ENCODE assay signal across 27 cellular contexts in genomic region chr17:64172510-64172909, GRCh38. TPM values are rescaled to one million over a fixed set of nuclear protein-coding genes. Genes with fewer than 3 reads are reported as not detected.
A peak's percentile ranks its signal among the peaks of the same experiment; 100 is the strongest.
DNase-seq lines count a peak whose midpoint lies in the region; ATAC-seq and TF ChIP-seq lines count a peak whose summit lies in the region.
"Had no signal": no experiment of that assay in that cellular context is flagged by ENCODE, and none has a peak within 500 bp of the region (broad histone marks: within the 10 kb centered on the region; RNA-seq: fewer than 3 reads in every experiment).

No MANE protein-coding gene starts in this region.

- H3K27ac Mint-ChIP-seq in CD14-positive monocyte = peak overlapping the region in 5 of 7 donors; percentile 13 to 78 (median 47)
- H3K27ac Mint-ChIP-seq: activated CD4-positive, alpha-beta memory T cell treated with anti-CD3 and anti-CD28 coated beads, Interleukin-2, amount 10 ng/mL, durations not matched to agents 7 days and 5 days; activated naive CD4-positive, alpha-beta T cell treated with anti-CD3 and anti-CD28 coated beads for 36 hours; memory B cell; neural progenitor cell had no signal

- intact Hi-C loops in CD14-positive monocyte (cut with micrococcal nuclease) = no loop called here

- peaks cover 0 to 2% (median 0%) of the 10 kb centered on the region in 3 donors for H3K27me3 Mint-ChIP-seq in CD14-positive monocyte (ENCODE audit: low read depth in 3 of 3)
- H3K27me3 Mint-ChIP-seq: activated CD4-positive, alpha-beta memory T cell treated with anti-CD3 and anti-CD28 coated beads, Interleukin-2, amount 10 ng/mL, durations not matched to agents 7 days and 5 days; memory B cell had no signal

- peaks cover 0 to 1% (median 0%) of the 10 kb centered on the region in 7 donors for H3K9me3 Mint-ChIP-seq in CD14-positive monocyte
- H3K9me3 Mint-ChIP-seq: activated CD4-positive, alpha-beta memory T cell treated with anti-CD3 and anti-CD28 coated beads, Interleukin-2, amount 10 ng/mL, durations not matched to agents 7 days and 5 days; activated naive CD4-positive, alpha-beta T cell treated with anti-CD3 and anti-CD28 coated beads for 36 hours; memory B cell; neural progenitor cell had no signal

- DNase-seq in CD14-positive monocyte (ENCODE audit: low spot score) = no peak
- DNase-seq in CMK (ENCODE audit: low read depth) = peak; percentile 25
- DNase-seq in choroid plexus epithelial cell (ENCODE audit: low read depth) = no peak
- DNase-seq in lung microvascular endothelial cell (ENCODE audit: low read depth in 2 of 2) = peak; percentile 66 to 87
- DNase-seq in DMS53 (lab: John Stamatoyannopoulos, UW) = no peak
- no peak for DNase-seq in NCI-H2081 (lab: John Stamatoyannopoulos, UW)
- DNase-seq: activated CD4-positive, alpha-beta memory T cell treated with anti-CD3 and anti-CD28 coated beads, Interleukin-2, amount 10 ng/mL, durations not matched to agents 7 days and 5 days; activated CD4-positive, CD25-positive, alpha-beta regulatory T cell; activated CD8-positive, alpha-beta memory T cell treated with anti-CD3 and anti-CD28 coated beads, Interleukin-2, amount 50 U/mL, for 4 hours; activated naive CD4-positive, alpha-beta T cell treated with anti-CD3 and anti-CD28 coated beads for 36 hours; Calu3; central memory CD4-positive, alpha-beta T cell; HCEC 1CT; left colon; NCI-H1436; NCI-H226; posterior cingulate gyrus; SHP77; sigmoid colon; stimulated activated CD4-positive, alpha-beta T cell treated with anti-CD3 and anti-CD28 coated beads, Interleukin-4, amount 100 ng/mL, for 4 hours; T-helper 9 cell; tibial artery had no signal

- no peak overlapping the region for H3K4me3 ChIP-seq in choroid plexus epithelial cell (ENCODE audit: low read depth, low read length)
- H3K4me3 ChIP-seq: gastroesophageal sphincter, neural progenitor cell, sigmoid colon, tibial artery had no signal

- TF ChIP-seq CTCF in CD14-positive monocyte (IDR thresholded peaks at IDR 0.05) (no peak), choroid plexus epithelial cell (conservative IDR thresholded peaks at IDR 0.05; ENCODE audit: low read depth, low read length) (peak; percentile 25)

- H3K4me3 Mint-ChIP-seq in CD14-positive monocyte = no peak overlapping the region
- H3K4me3 Mint-ChIP-seq: activated CD4-positive, alpha-beta memory T cell treated with anti-CD3 and anti-CD28 coated beads, Interleukin-2, amount 10 ng/mL, durations not matched to agents 7 days and 5 days; activated naive CD4-positive, alpha-beta T cell treated with anti-CD3 and anti-CD28 coated beads for 36 hours; memory B cell; neural progenitor cell had no signal

- H3K4me1 Mint-ChIP-seq in CD14-positive monocyte = peaks cover 36% of the 10 kb centered on the region
- H3K4me1 Mint-ChIP-seq: activated CD4-positive, alpha-beta memory T cell treated with anti-CD3 and anti-CD28 coated beads, Interleukin-2, amount 10 ng/mL, durations not matched to agents 7 days and 5 days; memory B cell; neural progenitor cell had no signal

- H3K36me3 Mint-ChIP-seq in CD14-positive monocyte = peaks cover 40 to 57% of the 10 kb centered on the region in 2 donors

- ATAC-seq in esophagus mucosa = no peak
- ATAC-seq: gastroesophageal sphincter, left colon, Panc1 had no signal

RNA-seq across cellular contexts. Expression of gene ERN1, which starts 42.6 kb away (rescaled TPM):
- polyA plus RNA-seq in CD14-positive monocyte = 10 to 100 TPM; 11.0 to 13.7 TPM
- 7.0 and 14.7 TPM in 2 replicates for total RNA-seq in lung microvascular endothelial cell
- total RNA-seq in esophagus mucosa = 18.5 TPM

Comparison
In these comparisons a context has a peak if more than half of its experiments do, and no peak if none do; other contexts are left out.
1. DNase-seq: peak in CMK (single experiment) and lung microvascular endothelial cell (2 of 2); none in CD14-positive monocyte (single experiment), choroid plexus epithelial cell (single experiment), DMS53 (single experiment) and NCI-H2081 (0 of 2).